Comparison of ENCODE assay signal across 9 cellular contexts in the genomic region with DNA sequence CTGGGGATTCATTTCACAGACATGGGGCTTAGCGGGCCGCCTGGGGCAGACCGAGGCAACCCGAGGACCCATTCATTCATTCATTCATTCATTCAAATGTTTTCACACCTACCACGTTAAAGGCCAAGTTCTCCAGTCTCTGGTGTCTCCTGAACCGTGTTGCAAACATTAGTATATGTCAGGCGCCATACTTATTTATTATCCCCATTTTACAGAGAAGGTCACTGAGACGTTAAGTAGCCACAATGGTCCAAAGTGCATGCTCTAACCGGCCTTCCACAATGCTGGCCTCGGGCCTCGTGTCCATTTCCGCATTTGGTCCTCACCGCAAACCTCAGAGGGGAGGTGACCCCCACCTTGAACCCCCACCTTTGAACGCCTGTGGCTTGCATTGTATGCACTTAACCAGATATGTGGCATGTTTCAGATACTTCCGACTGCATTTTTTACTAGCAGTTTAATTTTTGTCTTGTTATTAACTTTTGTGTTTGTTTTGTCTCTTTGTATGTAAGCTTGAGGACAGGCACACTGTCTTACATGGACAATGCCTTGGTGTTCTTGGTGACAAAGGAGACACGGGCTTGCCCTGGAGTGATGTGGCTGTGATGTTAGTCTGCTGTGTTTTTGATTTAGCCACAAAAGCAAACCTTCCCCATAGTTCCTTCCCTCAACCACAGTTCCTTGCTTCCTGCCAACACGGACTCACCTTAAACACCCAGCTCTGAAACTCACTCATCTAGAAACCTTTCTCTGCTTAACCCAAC. TPM values are rescaled to one million over a fixed set of nuclear protein-coding genes. Genes with fewer than 3 reads are reported as not detected.
DNase-seq lines count a peak whose midpoint lies in the region; ATAC-seq and TF ChIP-seq lines count a peak whose summit lies in the region.
"Had no signal": no experiment of that assay in that cellular context is flagged by ENCODE, and none has a peak within 500 bp of the region (broad histone marks: within the 10 kb centered on the region; RNA-seq: fewer than 3 reads in every experiment).

No MANE protein-coding gene starts in this region.

- no peak overlapping the region for H3K27ac ChIP-seq in ACC112 (ENCODE audit: low read depth, low read length)
- H3K27ac ChIP-seq in IMR-90 (ENCODE audit: insufficient read depth, low read length) = no peak overlapping the region
- H3K27ac ChIP-seq in muscle layer of colon (ENCODE audit: low read depth, low read length) = no peak overlapping the region
- peak overlapping the region in 1 of 4 donors; percentile 84 for H3K27ac ChIP-seq in upper lobe of left lung

- peaks cover 0 to 23% of the 10 kb centered on the region in 2 experiments; a peak in 2 of 4 replicates for H3K79me1 ChIP-seq in IMR-90 (ENCODE audit: low read depth in 1 of 2, low read length in 2 of 2)

- H3K9me3 Mint-ChIP-seq in central memory CD8-positive, alpha-beta T cell = no peaks in the 10 kb centered on the region

- peaks cover 12% of the 10 kb centered on the region for H3K4me1 ChIP-seq in ACC112 (ENCODE audit: control insufficient read depth, insufficient read depth, low read length, unreplicated experiment)
- H3K4me1 ChIP-seq in IMR-90 (ENCODE audit: control insufficient read depth, insufficient read depth, low read length) = peaks cover 15% of the 10 kb centered on the region
- H3K4me1 ChIP-seq in muscle layer of colon (ENCODE audit: insufficient read depth, low read length) = peaks cover 22% of the 10 kb centered on the region
- H3K4me1 ChIP-seq in upper lobe of left lung = peaks cover 33 to 41% (median 37%) of the 10 kb centered on the region in 4 donors

- H3K23ac ChIP-seq in IMR-90 (ENCODE audit: low read depth, low read length) = no peak overlapping the region

- H2AK9ac ChIP-seq in IMR-90 (replicated peaks; ENCODE audit: low read depth, low read length, poor library complexity) = peak overlapping the region; percentile 82

- ATAC-seq in IMR-90 (ENCODE audit: low read depth) (no peak), GM19351 (IDR thresholded peaks at IDR 0.05; ENCODE audit: unreplicated experiment) (no peak), upper lobe of left lung (ENCODE audit: low FRiP score in 2 of 2) (no peak), HG03342 (IDR thresholded peaks at IDR 0.05; ENCODE audit: unreplicated experiment) (no peak)
- no peak for ATAC-seq in central memory CD8-positive, alpha-beta T cell (replicated peaks; ENCODE audit: extremely low read depth, poor library complexity, severe bottlenecking)

- dilution Hi-C loops in IMR-90 (cut with HindIII; ENCODE audit: low sequenced_read_pairs, unreplicated experiment) = no loop called here

- H3K79me2 ChIP-seq in ACC112 (ENCODE audit: control insufficient read depth, insufficient read depth, low read length, unreplicated experiment) = peaks cover 11% of the 10 kb centered on the region

- 0 out of 3 replicates have a peak overlapping the region, but pooled peaks have one; percentile 7 for H2BK15ac ChIP-seq in IMR-90 (ENCODE audit: low read depth, low read length)

- BruUV-seq in IMR-90 (replicated peaks; lab: Mats Ljungman, UMichigan) = no TSS peak

- no peak overlapping the region for H3K14ac ChIP-seq in IMR-90 (replicated peaks; ENCODE audit: low read depth, low read length)

- DNase-seq in IMR-90 = no peak
- no peak for DNase-seq in central memory CD8-positive, alpha-beta T cell (ENCODE audit: low spot score in 2 of 2)
- no peak for DNase-seq in upper lobe of left lung
- DNase-seq in stimulated activated CD4-positive, alpha-beta T cell treated with anti-CD3 and anti-CD28 coated beads, Interleukin-4, amount 100 ng/mL, for 4 hours = no peak
- DNase-seq: NCI-H1694 had no signal

- H3K18ac ChIP-seq in IMR-90 (ENCODE audit: low read depth, low read length) = no peak overlapping the region

- no peaks in the 10 kb centered on the region for H3K9me3 ChIP-seq in IMR-90 (ENCODE audit: control insufficient read depth, insufficient read depth, low read length)
- no peaks in the 10 kb centered on the region for H3K9me3 ChIP-seq in muscle layer of colon (ENCODE audit: low read length)
- no peaks in the 10 kb centered on the region for H3K9me3 ChIP-seq in upper lobe of left lung

- no peak overlapping the region for H3K9ac ChIP-seq in IMR-90 (ENCODE audit: low read depth, low read length)
- peak overlapping the region; percentile 65 for H3K9ac ChIP-seq in muscle layer of colon (ENCODE audit: low read length)

- no peak overlapping the region for H2AFZ ChIP-seq in ACC112 (ENCODE audit: low read length, unreplicated experiment)
- H2AFZ ChIP-seq in IMR-90 (replicated peaks; ENCODE audit: low read length, poor library complexity) = peak overlapping the region; percentile 95

- TF ChIP-seq RAD21 in IMR-90 (IDR thresholded peaks at IDR 0.05; ENCODE audit: low read length) = no peak

- no peak overlapping the region for H3K56ac ChIP-seq in IMR-90 (ENCODE audit: extremely low read depth, insufficient read depth, low read length)

- H3K4me3 Mint-ChIP-seq in central memory CD8-positive, alpha-beta T cell = peak overlapping the region; percentile 87

- no peak overlapping the region for H4K5ac ChIP-seq in IMR-90 (ENCODE audit: low read depth, low read length)

- no peak for TF ChIP-seq EP300 in upper lobe of left lung (IDR thresholded peaks at IDR 0.05)

- TF ChIP-seq POLR2A in IMR-90 (IDR thresholded peaks at IDR 0.05; ENCODE audit: low read depth, low read length) (no peak), upper lobe of left lung (IDR thresholded peaks at IDR 0.05) (no peak)

- 57% methylated on average over 8 of the region's 17 CpGs; no CpG with 5 or more reads in 1 of the 2 experiments for WGBS in IMR-90 (ENCODE audit: extremely low coverage in 2 of 2, insufficient read length in 1 of 2), 2 experiments
- 67% methylated on average over 16 to 17 of the region's 17 CpGs for WGBS in upper lobe of left lung, 2 donors

- peak overlapping the region; percentile 53 to 70; a peak in 2 of 4 replicates for H4K8ac ChIP-seq in IMR-90 (ENCODE audit: low read depth in 2 of 2, low read length in 2 of 2)

- H2BK120ac ChIP-seq in IMR-90 (ENCODE audit: low read depth, low read length) = no peak overlapping the region

- peaks cover 23% of the 10 kb centered on the region for H4K20me1 ChIP-seq in IMR-90 (ENCODE audit: insufficient read depth, low read length)

- H4K91ac ChIP-seq in IMR-90 (ENCODE audit: insufficient read depth, low read depth, low read length) = no peak overlapping the region

- H3K36me3 ChIP-seq in ACC112 (ENCODE audit: insufficient read depth, low read length) (no peaks in the 10 kb centered on the region), IMR-90 (ENCODE audit: control insufficient read depth, insufficient read depth, low read length) (no peaks in the 10 kb centered on the region), muscle layer of colon (ENCODE audit: insufficient read depth, low read length) (no peaks in the 10 kb centered on the region), upper lobe of left lung (no peaks in the 10 kb centered on the region)

- peak overlapping the region; percentile 91; the same call in 1 of the 2 replicates for H3K4me3 ChIP-seq in ACC112 (ENCODE audit: low read depth, low read length)
- no peak overlapping the region for H3K4me3 ChIP-seq in IMR-90 (ENCODE audit: insufficient read depth, low read depth, low read length)
- peak overlapping the region; percentile 55 to 73 for H3K4me3 ChIP-seq in muscle layer of colon (ENCODE audit: low read depth in 1 of 2, low read length in 2 of 2)
- peak overlapping the region in 2 of 4 donors; percentile 88 to 95 for H3K4me3 ChIP-seq in upper lobe of left lung

- H3K27ac Mint-ChIP-seq in central memory CD8-positive, alpha-beta T cell (ENCODE audit: low read depth) = no peak overlapping the region

- in situ Hi-C loops in IMR-90 (cut with MboI; ENCODE audit: low sequenced_read_pairs) = no loop called here

- TF ChIP-seq CTCF in IMR-90 (conservative IDR thresholded peaks at IDR 0.05; ENCODE audit: low read depth, low read length) (no peak), upper lobe of left lung (IDR thresholded peaks at IDR 0.05) (no peak)

- no peak overlapping the region for H2BK5ac ChIP-seq in IMR-90 (ENCODE audit: low read depth, low read length, poor library complexity, severe bottlenecking)

- H3K36me3 Mint-ChIP-seq in central memory CD8-positive, alpha-beta T cell (ENCODE audit: insufficient read depth) = peaks cover 30% of the 10 kb centered on the region

- H3K4me2 ChIP-seq in IMR-90 (ENCODE audit: low read depth, low read length) = peak overlapping the region; percentile 83; the same call in 1 of the 2 replicates

- no peaks in the 10 kb centered on the region for H3K27me3 Mint-ChIP-seq in central memory CD8-positive, alpha-beta T cell

- POLR2A ChIA-PET in IMR-90 (lab: Charles Lee; ENCODE audit: unreplicated experiment) = no interaction called here

- H3K27me3 ChIP-seq in ACC112 (ENCODE audit: insufficient read depth, low read length) (peaks cover 11% of the 10 kb centered on the region), IMR-90 (ENCODE audit: control insufficient read depth, insufficient read depth, low read length) (peaks cover 6% of the 10 kb centered on the region; the same call in 1 of the 2 replicates), muscle layer of colon (ENCODE audit: control insufficient read depth in 1 of 2, insufficient read depth in 2 of 2, low read length in 2 of 2) (no peaks in the 10 kb centered on the region), upper lobe of left lung (no peaks in the 10 kb centered on the region)

- peaks cover 3% of the 10 kb centered on the region; the same call in 1 of the 2 replicates for H3K9me1 ChIP-seq in IMR-90 (ENCODE audit: insufficient read depth, low read length)

- no peak overlapping the region for H2BK20ac ChIP-seq in IMR-90 (ENCODE audit: low read depth, low read length)

- intact Hi-C loops in IMR-90 (cut with micrococcal nuclease) = loop anchor here (2.0 to 5.0 kb wide), 2 partner anchors 31 to 55 kb away; no protein-coding TSS in a partner anchor

- H3K4ac ChIP-seq in IMR-90 (ENCODE audit: low read depth, low read length) = peak overlapping the region; percentile 46; the same call in 1 of the 2 replicates

- CTCF ChIA-PET in IMR-90 (lab: Yijun Ruan, JAX) = no interaction called here

- peak overlapping the region; percentile 26; the same call in 1 of the 2 replicates for H2AK5ac ChIP-seq in IMR-90 (ENCODE audit: low read depth, low read length)

- H3K4me1 Mint-ChIP-seq in central memory CD8-positive, alpha-beta T cell = peaks cover 38% of the 10 kb centered on the region

TF ChIP-seq in IMR-90, 13 proteins besides CTCF, POLR2A, EP300 and RAD21 (continues in another document):
- TF ChIP-seq CEBPB (IDR thresholded peaks at IDR 0.05; ENCODE audit: low read depth, low read length) (no peak), CHD1 (IDR thresholded peaks at IDR 0.05; ENCODE audit: low read depth, low read length) (no peak)

RNA-seq across cellular contexts. Expression of a gene that starts 1.2 kb away (rescaled TPM):
- total RNA-seq in IMR-90 (2012; rRNA removed) (13.6 and 14.5 TPM in 2 replicates), upper lobe of left lung (10 to 100 TPM in 3 of 6 donors, 1 to 10 TPM in 3; 9.2 to 19.3 (median 11.0) TPM)
- 18.1 and 18.2 TPM in 2 replicates for polyA plus RNA-seq in IMR-90 (2012; rRNA removed)
- 14.9 and 25.2 TPM in 2 replicates for polyA plus RNA-seq in IMR-90 (2012; cell fraction: cytosol; rRNA removed)
- polyA plus RNA-seq in IMR-90 (2012; cell fraction: nucleus; rRNA removed; ENCODE audit: low replicate concordance) = 20.2 and 32.8 TPM in 2 replicates

RNA-seq across cellular contexts. Expression of a gene that starts 55.4 kb away (rescaled TPM):
- 8.6 TPM in 2 replicates for total RNA-seq in IMR-90 (2012; rRNA removed)
- polyA plus RNA-seq in IMR-90 (2012; rRNA removed) = 21.1 and 23.0 TPM in 2 replicates
- 12.1 and 21.4 TPM in 2 replicates for polyA plus RNA-seq in IMR-90 (2012; cell fraction: cytosol; rRNA removed)
- 16.8 and 36.6 TPM in 2 replicates for polyA plus RNA-seq in IMR-90 (2012; cell fraction: nucleus; rRNA removed; ENCODE audit: low replicate concordance)
- total RNA-seq in upper lobe of left lung = 10 to 100 TPM in 5 of 6 donors, 1 to 10 TPM in 1; 5.7 to 13.4 (median 11.5) TPM
